Comparison of ENCODE assay signal across 2 cellular contexts in genomic region chr20:41300383-41300782, GRCh38.
TF ChIP-seq lines count a peak whose summit lies in the region.

No MANE protein-coding gene starts in this region.

TF ChIP-seq in GM12891, 5 proteins besides CTCF, POLR2A, EP300 and RAD21:
- peak; percentile 54 for TF ChIP-seq SPI1 (IDR thresholded peaks at IDR 0.05; ENCODE audit: low read depth, low read length)
- no peak for TF ChIP-seq POU2F2 (IDR thresholded peaks at IDR 0.05; ENCODE audit: low read depth, low read length)
- TF ChIP-seq POLR2AphosphoS5 (IDR thresholded peaks at IDR 0.05; ENCODE audit: low read depth, low read length), result no peak
- no peak for TF ChIP-seq TAF1 (IDR thresholded peaks at IDR 0.05; ENCODE audit: low read depth, low read length)
- TF ChIP-seq PAX5 (IDR thresholded peaks at IDR 0.05; ENCODE audit: insufficient read depth, low read length, severe bottlenecking), result no peak

TF ChIP-seq in GM12878, 131 proteins besides CTCF, POLR2A, EP300 and RAD21:
- TF ChIP-seq SPI1 (IDR thresholded peaks at IDR 0.05; ENCODE audit: borderline replicate concordance, insufficient read depth, low read depth, low read length) (peak; percentile 21; the same call in 1 of the 2 replicates), CHD1 (IDR thresholded peaks at IDR 0.05; ENCODE audit: low read depth, low read length) (no peak)
